In the genomic region with DNA sequence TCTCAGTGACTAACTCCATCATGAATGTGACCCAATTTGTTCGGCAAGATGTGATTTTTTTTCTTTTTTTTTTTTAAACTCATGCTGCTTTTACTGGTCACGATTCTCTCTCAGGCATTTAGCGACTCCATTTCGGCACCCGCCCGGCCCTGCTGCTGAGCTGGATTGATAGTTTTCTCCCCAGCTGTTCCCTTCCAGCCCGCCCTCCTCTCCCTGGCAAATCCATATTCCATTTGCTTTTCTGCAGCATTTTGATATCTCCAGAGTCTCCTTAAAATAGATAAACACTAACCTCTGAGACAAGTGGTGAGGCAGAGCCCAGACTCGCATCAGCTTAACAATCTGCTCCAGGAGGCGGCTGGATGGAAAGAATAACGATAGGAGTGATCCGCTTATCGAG, we compare ENCODE assay signal across 18 cellular contexts. TPM values are rescaled to one million over a fixed set of nuclear protein-coding genes. Genes with fewer than 3 reads are reported as not detected.
DNase-seq lines count a peak whose midpoint lies in the region; ATAC-seq and TF ChIP-seq lines count a peak whose summit lies in the region.
"Had no signal": no experiment of that assay in that cellular context is flagged by ENCODE, and none has a peak within 500 bp of the region (broad histone marks: within the 10 kb centered on the region; RNA-seq: fewer than 3 reads in every experiment).

No MANE protein-coding gene starts in this region.

- H3K27me3 Mint-ChIP-seq in central memory CD8-positive, alpha-beta T cell: no peaks in the 10 kb centered on the region
- no peaks in the 10 kb centered on the region for H3K27me3 Mint-ChIP-seq in activated T-helper 2 cell treated with anti-CD3 and anti-CD28 coated beads, Interferon-gamma antibody, Interleukin-2, Interleukin-4, amounts not matched to agents 10 μg/mL and 5 μg/mL and 100 μg/mL, durations not matched to agents 14 hours and 24 hours and 36 hours (ENCODE audit: low read depth)
- H3K27me3 Mint-ChIP-seq: activated naive CD4-positive, alpha-beta T cell treated with anti-CD3 and anti-CD28 coated beads, Interleukin-2, amount 50 U/mL, for 24 hours; IgD-negative memory B cell had no signal

- no peak overlapping the region for H3K4me3 Mint-ChIP-seq in central memory CD8-positive, alpha-beta T cell
- H3K4me3 Mint-ChIP-seq in activated T-helper 2 cell treated with anti-CD3 and anti-CD28 coated beads, Interferon-gamma antibody, Interleukin-2, Interleukin-4, amounts not matched to agents 10 μg/mL and 5 μg/mL and 100 μg/mL, durations not matched to agents 14 hours and 24 hours and 36 hours (ENCODE audit: low read depth): no peak overlapping the region
- H3K4me3 Mint-ChIP-seq: activated naive CD4-positive, alpha-beta T cell treated with anti-CD3 and anti-CD28 coated beads, Interleukin-2, amount 50 U/mL, for 24 hours; CD14-positive monocyte; IgD-negative memory B cell had no signal

- WGBS in mesodermal cell (ENCODE audit: insufficient coverage in 2 of 2), 2 experiments: 95% methylated on average over 11 of the region's 12 CpGs

- no peaks in the 10 kb centered on the region for H3K9me3 Mint-ChIP-seq in central memory CD8-positive, alpha-beta T cell
- H3K9me3 Mint-ChIP-seq in activated T-helper 2 cell treated with anti-CD3 and anti-CD28 coated beads, Interferon-gamma antibody, Interleukin-2, Interleukin-4, amounts not matched to agents 10 μg/mL and 5 μg/mL and 100 μg/mL, durations not matched to agents 14 hours and 24 hours and 36 hours: no peaks in the 10 kb centered on the region
- H3K9me3 Mint-ChIP-seq: activated naive CD4-positive, alpha-beta T cell treated with anti-CD3 and anti-CD28 coated beads, Interleukin-2, amount 50 U/mL, for 24 hours; CD14-positive monocyte; IgD-negative memory B cell had no signal

- peaks cover 11% of the 10 kb centered on the region for H3K4me1 Mint-ChIP-seq in central memory CD8-positive, alpha-beta T cell
- H3K4me1 Mint-ChIP-seq in activated T-helper 2 cell treated with anti-CD3 and anti-CD28 coated beads, Interferon-gamma antibody, Interleukin-2, Interleukin-4, amounts not matched to agents 10 μg/mL and 5 μg/mL and 100 μg/mL, durations not matched to agents 14 hours and 24 hours and 36 hours (ENCODE audit: low read depth): peaks cover 11% of the 10 kb centered on the region

- peaks cover 35% of the 10 kb centered on the region for H3K4me1 ChIP-seq in mesodermal cell (ENCODE audit: control insufficient read depth, insufficient read depth, low read length, poor library complexity, severe bottlenecking)
- H3K4me1 ChIP-seq in uterus: no peaks in the 10 kb centered on the region
- H3K4me1 ChIP-seq: breast epithelium, HAP-1 had no signal

- no peaks in the 10 kb centered on the region for H3K9me3 ChIP-seq in KOPT-K1 (ENCODE audit: insufficient read depth, low read length, poor library complexity, severe bottlenecking)
- no peaks in the 10 kb centered on the region for H3K9me3 ChIP-seq in mesodermal cell (ENCODE audit: control insufficient read depth, low read length)
- no peaks in the 10 kb centered on the region for H3K9me3 ChIP-seq in uterus
- H3K9me3 ChIP-seq: breast epithelium, HAP-1 had no signal

- H3K4me3 ChIP-seq in mesodermal cell (ENCODE audit: extremely low read depth, insufficient read depth, low read length, poor library complexity, severe bottlenecking) (no peak overlapping the region), uterus (no peak overlapping the region)
- H3K4me3 ChIP-seq: breast epithelium, HAP-1 had no signal

- intact Hi-C loops in uterus (cut with DNase I; ENCODE audit: low total_unique reads): no loop called here
- intact Hi-C loops in activated T-helper 2 cell treated with anti-CD3 and anti-CD28 coated beads, Interferon-gamma antibody, Interleukin-2, Interleukin-4, amounts not matched to agents 10 μg/mL and 5 μg/mL and 100 μg/mL, durations not matched to agents 14 hours and 24 hours and 36 hours (cut with micrococcal nuclease): no loop called here

- peak overlapping the region; percentile 35 for H3K27ac Mint-ChIP-seq in central memory CD8-positive, alpha-beta T cell (ENCODE audit: low read depth)
- H3K27ac Mint-ChIP-seq in activated T-helper 2 cell treated with anti-CD3 and anti-CD28 coated beads, Interferon-gamma antibody, Interleukin-2, Interleukin-4, amounts not matched to agents 10 μg/mL and 5 μg/mL and 100 μg/mL, durations not matched to agents 14 hours and 24 hours and 36 hours: no peak overlapping the region
- H3K27ac Mint-ChIP-seq: activated naive CD4-positive, alpha-beta T cell treated with anti-CD3 and anti-CD28 coated beads, Interleukin-2, amount 50 U/mL, for 24 hours; IgD-negative memory B cell had no signal

- H3K27me3 ChIP-seq in uterus: no peaks in the 10 kb centered on the region
- H3K27me3 ChIP-seq: breast epithelium had no signal

- TF ChIP-seq CTCF in uterus (IDR thresholded peaks at IDR 0.05): no peak

- peaks cover 15% of the 10 kb centered on the region for H3K36me3 Mint-ChIP-seq in central memory CD8-positive, alpha-beta T cell (ENCODE audit: insufficient read depth)
- H3K36me3 Mint-ChIP-seq in activated T-helper 2 cell treated with anti-CD3 and anti-CD28 coated beads, Interferon-gamma antibody, Interleukin-2, Interleukin-4, amounts not matched to agents 10 μg/mL and 5 μg/mL and 100 μg/mL, durations not matched to agents 14 hours and 24 hours and 36 hours (ENCODE audit: low read depth): peaks cover 69% of the 10 kb centered on the region
- H3K36me3 Mint-ChIP-seq: CD14-positive monocyte had no signal

- H3K27ac ChIP-seq in KOPT-K1 (ENCODE audit: low read depth, low read length, poor library complexity, severe bottlenecking): peak overlapping the region; percentile 20
- peak overlapping the region; percentile 5 for H3K27ac ChIP-seq in mesodermal cell (ENCODE audit: low read depth, low read length, severe bottlenecking)
- peak overlapping the region; percentile 44 to 57 for H3K27ac ChIP-seq in uterus
- H3K27ac ChIP-seq: breast epithelium had no signal

- no peak for DNase-seq in central memory CD8-positive, alpha-beta T cell (ENCODE audit: low spot score in 2 of 2)
- DNase-seq in uterus (peak in 1 of 2 donors; percentile 42), islet precursor cell (no peak), NCI-H226 (no peak)
- DNase-seq in activated T-helper 2 cell treated with anti-CD3 and anti-CD28 coated beads, Interferon-gamma antibody, Interleukin-2, Interleukin-4, amounts not matched to agents 10 μg/mL and 5 μg/mL and 100 μg/mL, durations not matched to agents 14 hours and 24 hours and 36 hours (ENCODE audit: low spot score): no peak
- DNase-seq: activated CD4-positive, alpha-beta T cell treated with anti-CD3 and anti-CD28 coated beads, Interleukin-2, amount 50 U/mL, for 1 hour; activated T-cell treated with anti-CD3 and anti-CD28 coated beads for 4 hours; NCI-H1092 treated with DMSO at 0.1 percent for 48 hours; NCI-H2107; NCI-H774 had no signal

- no peak for ATAC-seq in central memory CD8-positive, alpha-beta T cell (replicated peaks; ENCODE audit: extremely low read depth, poor library complexity, severe bottlenecking)

- TF ChIP-seq POLR2A in uterus (IDR thresholded peaks at IDR 0.05): no peak

- H3K36me3 ChIP-seq in KOPT-K1 (ENCODE audit: insufficient read depth, low read length) (peaks cover 80% of the 10 kb centered on the region), mesodermal cell (ENCODE audit: control insufficient read depth, insufficient read depth, low read length) (no peaks in the 10 kb centered on the region), uterus (no peaks in the 10 kb centered on the region)
- H3K36me3 ChIP-seq: breast epithelium, HAP-1 had no signal

RNA-seq across cellular contexts. Expression of a gene that starts 55.5 kb away (rescaled TPM):
- polyA plus RNA-seq in mesodermal cell (2013, experiment 1 of 2): 13.7 TPM
- polyA plus RNA-seq in mesodermal cell (2013, experiment 2 of 2): 12.5 TPM
- 10 to 100 TPM; 24.1 to 65.3 (median 49.9) TPM for total RNA-seq in uterus
- 10.8 and 13.0 TPM in 2 replicates for total RNA-seq in activated T-helper 2 cell treated with anti-CD3 and anti-CD28 coated beads, Interferon-gamma antibody, Interleukin-2, Interleukin-4, amounts not matched to agents 10 μg/mL and 5 μg/mL and 100 μg/mL, durations not matched to agents 14 hours and 24 hours and 36 hours

RNA-seq across cellular contexts. Expression of a gene that starts 59.4 kb away (rescaled TPM):
- not detected for polyA plus RNA-seq in mesodermal cell (2013, experiment 1 of 2)
- not detected for polyA plus RNA-seq in mesodermal cell (2013, experiment 2 of 2)
- total RNA-seq in uterus: 1 to 10 TPM in 1 of 4 donors, under 1 TPM in 1, not detected in 2; 0.21 to 2.8 TPM
- not detected in 2 replicates for total RNA-seq in activated T-helper 2 cell treated with anti-CD3 and anti-CD28 coated beads, Interferon-gamma antibody, Interleukin-2, Interleukin-4, amounts not matched to agents 10 μg/mL and 5 μg/mL and 100 μg/mL, durations not matched to agents 14 hours and 24 hours and 36 hours
- total RNA-seq: osteocyte had no signal
- polyA plus RNA-seq: CD14-positive monocyte, IgD-negative memory B cell had no signal
